Comparison of ENCODE assay signal across 30 cellular contexts in the genomic region with DNA sequence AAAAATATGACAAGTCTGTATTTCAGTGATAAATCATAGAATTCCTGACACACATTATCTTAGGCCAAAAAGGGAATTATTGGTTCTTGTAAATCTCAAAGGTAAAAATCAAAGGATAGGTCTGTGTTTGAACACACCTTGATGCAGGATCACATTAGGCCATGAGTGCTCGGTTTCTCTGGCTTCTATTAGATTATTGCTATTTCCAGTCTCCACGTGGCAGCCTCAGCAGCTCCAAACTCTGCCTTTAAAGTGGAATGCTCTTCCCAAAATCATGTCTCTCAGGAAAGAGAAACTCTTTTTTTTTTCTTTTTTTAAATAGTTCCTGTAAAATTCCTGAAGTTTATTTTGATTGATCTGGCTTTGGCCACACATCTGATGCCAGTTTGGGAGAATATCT.
DNase-seq lines count a peak whose midpoint lies in the region; ATAC-seq and TF ChIP-seq lines count a peak whose summit lies in the region.
"Had no signal": no experiment of that assay in that cellular context is flagged by ENCODE, and none has a peak within 500 bp of the region (broad histone marks: within the 10 kb centered on the region; RNA-seq: fewer than 3 reads in every experiment).

No MANE protein-coding gene starts in this region.

- H3K9me3 ChIP-seq in HEK293 (ENCODE audit: control insufficient read depth, insufficient read depth, low read depth, low read length) (no peaks in the 10 kb centered on the region), Panc1 (ENCODE audit: control insufficient read depth, insufficient read depth, low read depth, low read length) (no peaks in the 10 kb centered on the region), fibroblast of lung (ENCODE audit: control insufficient read depth, insufficient read depth, low read depth, low read length) (no peaks in the 10 kb centered on the region)
- H3K9me3 ChIP-seq: left lung, ovary, transverse colon had no signal

- in situ Hi-C loops in Panc1 (cut with HindIII; ENCODE audit: low pct_unique_long_range_greater_than_20kb, low sequenced_read_pairs) = no loop called here

- H3K4me3 ChIP-seq in HEK293 (ENCODE audit: low read depth, low read length) = no peak overlapping the region
- no peak overlapping the region for H3K4me3 ChIP-seq in Panc1 (ENCODE audit: low read depth in 2 of 2, low read length in 2 of 2)
- no peak overlapping the region for H3K4me3 ChIP-seq in fibroblast of lung (replicated peaks in 1 of 4; ENCODE audit: control extremely low read depth in 1 of 4, insufficient read depth in 1 of 4, low read depth in 3 of 4, low read length in 4 of 4)
- H3K4me3 ChIP-seq in rectal smooth muscle tissue (ENCODE audit: low read length) = no peak overlapping the region
- H3K4me3 ChIP-seq: cardiac muscle cell, left lung, ovary, SK-N-MC, transverse colon had no signal

- H3K27ac ChIP-seq in HEK293 (ENCODE audit: extremely low read depth, low read depth, low read length) (no peak overlapping the region), Panc1 (ENCODE audit: low read length) (peak overlapping the region; percentile 85), fibroblast of lung (ENCODE audit: insufficient read depth, low read length) (peak overlapping the region; percentile 59), rectal smooth muscle tissue (ENCODE audit: low read depth, low read length) (peak overlapping the region; percentile 45)
- H3K27ac ChIP-seq: SK-N-MC had no signal

- no peak overlapping the region for H3K4me2 ChIP-seq in fibroblast of lung (ENCODE audit: extremely low read depth, insufficient read depth, low read length)

- no peaks in the 10 kb centered on the region for H3K36me3 ChIP-seq in HEK293 (ENCODE audit: control insufficient read depth in 2 of 2, insufficient read depth in 1 of 2, low read length in 2 of 2)
- H3K36me3 ChIP-seq in Panc1 (ENCODE audit: control insufficient read depth, insufficient read depth, low read length) = no peaks in the 10 kb centered on the region; the same call in 1 of the 2 replicates
- no peaks in the 10 kb centered on the region for H3K36me3 ChIP-seq in fibroblast of lung (ENCODE audit: control insufficient read depth, insufficient read depth, low read length)
- no peaks in the 10 kb centered on the region for H3K36me3 ChIP-seq in rectal smooth muscle tissue (ENCODE audit: control insufficient read depth, insufficient read depth, low read length)
- H3K36me3 ChIP-seq: cardiac muscle cell, left lung, ovary, transverse colon had no signal

- no peak for TF ChIP-seq CTCF in HEK293 (tag by site-specific recombination; IDR thresholded peaks at IDR 0.05)
- no peak for TF ChIP-seq CTCF in Panc1 (IDR thresholded peaks at IDR 0.05)
- no peak for TF ChIP-seq CTCF in fibroblast of lung (conservative IDR thresholded peaks at IDR 0.05 in 1 of 2, IDR thresholded peaks at IDR 0.05 in 1 of 2; ENCODE audit: low read depth in 1 of 2, low read length in 2 of 2)

- no peaks in the 10 kb centered on the region for H3K79me2 ChIP-seq in fibroblast of lung (ENCODE audit: control insufficient read depth, insufficient read depth, low read length)

- CTCF ChIA-PET in HEK293 (lab: Yijun Ruan, JAX) = interaction anchor here (0.6 kb wide), 2 partner anchors 13 to 107 kb away, joined by 3 to 4 read pairs; no protein-coding TSS in a partner anchor
- CTCF ChIA-PET in Panc1 (lab: Charles Lee) = no interaction called here

- no peak overlapping the region for H2AFZ ChIP-seq in fibroblast of lung (ENCODE audit: low read length)

- ATAC-seq in Panc1 = no peak
- no peak for ATAC-seq in HG03460 (IDR thresholded peaks at IDR 0.05; ENCODE audit: unreplicated experiment)
- ATAC-seq: activated CD8-positive, alpha-beta T cell treated with anti-CD3 and anti-CD28 coated beads for 36 hours; activated naive CD4-positive, alpha-beta T cell treated with anti-CD3 and anti-CD28 coated beads, Interleukin-2, amount 50 U/mL, for 72 hours; activated T-helper 17 cell treated with anti-CD3 and anti-CD28 coated beads, Interleukin-2, amount 50 U/mL, for 72 hours; effector memory CD8-positive, alpha-beta T cell; esophagus mucosa; left lung had no signal

- BruUV-seq in Panc1 (replicated peaks; lab: Mats Ljungman, UMichigan) = no TSS peak

- no peak for DNase-seq in Panc1 (ENCODE audit: low read depth, low spot score)
- no peak for DNase-seq in fibroblast of lung (ENCODE audit: low read depth in 2 of 2)
- no peak for DNase-seq in NCI-H1105 treated with DMSO at 0.1 percent for 48 hours (lab: John Stamatoyannopoulos, UW)
- no peak for DNase-seq in NCI-H2029 treated with DMSO at 0.1 percent for 48 hours (lab: John Stamatoyannopoulos, UW)
- DNase-seq: activated CD4-positive, alpha-beta T cell treated with anti-CD3 and anti-CD28 coated beads for 1 hour; activated CD8-positive, alpha-beta T cell treated with anti-CD3 and anti-CD28 coated beads for 36 hours; C1 segment of cervical spinal cord; COR-L47; cortex of kidney; effector memory CD8-positive, alpha-beta T cell; hypothalamus; left lung; midbrain; NCI-H1092; NCI-H187; NCI-H748 treated with DMSO at 0.1 percent for 48 hours; ovary; retina; RPMI8226; stimulated activated CD4-positive, alpha-beta T cell treated with anti-CD3 and anti-CD28 coated beads, Interleukin-2, amount 100 ng/mL, for 48 hours; T-helper 2 cell; transverse colon had no signal

- POLR2A ChIA-PET in HEK293 (lab: Yijun Ruan, JAX) = interaction anchor here (1.2 kb wide), 1 partner anchor 230 kb away, joined by 6 read pairs; no protein-coding TSS in a partner anchor
- POLR2A ChIA-PET in Panc1 (lab: Charles Lee) = interaction anchor here (0.7 kb wide), 2 partner anchors 104 to 107 kb away, joined by 6 to 9 read pairs; no protein-coding TSS in a partner anchor

- no peaks in the 10 kb centered on the region for H3K27me3 ChIP-seq in Panc1 (ENCODE audit: control insufficient read depth, insufficient read depth, low read length)
- H3K27me3 ChIP-seq in fibroblast of lung (ENCODE audit: control insufficient read depth, insufficient read depth, low read length) = no peaks in the 10 kb centered on the region
- no peaks in the 10 kb centered on the region for H3K27me3 ChIP-seq in rectal smooth muscle tissue (ENCODE audit: control insufficient read depth, insufficient read depth, low read length)
- H3K27me3 ChIP-seq: cardiac muscle cell, left lung, ovary, transverse colon had no signal

- no peak overlapping the region for H3K9ac ChIP-seq in fibroblast of lung (ENCODE audit: insufficient read depth, low read length)
- no peak overlapping the region for H3K9ac ChIP-seq in rectal smooth muscle tissue (ENCODE audit: low read length)

- H3K4me1 ChIP-seq in HEK293 (ENCODE audit: control insufficient read depth, insufficient read depth, low read length) (peaks cover 31% of the 10 kb centered on the region), Panc1 (ENCODE audit: control insufficient read depth, insufficient read depth, low read length) (peaks cover 24% of the 10 kb centered on the region), fibroblast of lung (ENCODE audit: control insufficient read depth, extremely low read depth, insufficient read depth, low read length) (peaks cover 24% of the 10 kb centered on the region), rectal smooth muscle tissue (ENCODE audit: control insufficient read depth, insufficient read depth, low read length) (peaks cover 26% of the 10 kb centered on the region)
- H3K4me1 ChIP-seq: left lung had no signal

- H4K20me1 ChIP-seq in fibroblast of lung (ENCODE audit: control insufficient read depth, extremely low read depth, insufficient read depth, low read length) = no peaks in the 10 kb centered on the region

- intact Hi-C loops in Panc1 (cut with micrococcal nuclease; ENCODE audit: unreplicated experiment) = no loop called here

TF ChIP-seq in HEK293, 187 proteins besides CTCF, POLR2A, EP300 and RAD21:
- TF ChIP-seq ZFP69B (tag by site-specific recombination; IDR thresholded peaks at IDR 0.05) (no peak), SP7 (tag by site-specific recombination; IDR thresholded peaks at IDR 0.05) (no peak), ZNF473 (tag by site-specific recombination; IDR thresholded peaks at IDR 0.05) (no peak), ZBTB17 (tag by site-specific recombination; IDR thresholded peaks at IDR 0.05) (peak; percentile 75), OSR2 (tag by site-specific recombination; IDR thresholded peaks at IDR 0.05) (no peak)
- TF ChIP-seq, protein P1, sequence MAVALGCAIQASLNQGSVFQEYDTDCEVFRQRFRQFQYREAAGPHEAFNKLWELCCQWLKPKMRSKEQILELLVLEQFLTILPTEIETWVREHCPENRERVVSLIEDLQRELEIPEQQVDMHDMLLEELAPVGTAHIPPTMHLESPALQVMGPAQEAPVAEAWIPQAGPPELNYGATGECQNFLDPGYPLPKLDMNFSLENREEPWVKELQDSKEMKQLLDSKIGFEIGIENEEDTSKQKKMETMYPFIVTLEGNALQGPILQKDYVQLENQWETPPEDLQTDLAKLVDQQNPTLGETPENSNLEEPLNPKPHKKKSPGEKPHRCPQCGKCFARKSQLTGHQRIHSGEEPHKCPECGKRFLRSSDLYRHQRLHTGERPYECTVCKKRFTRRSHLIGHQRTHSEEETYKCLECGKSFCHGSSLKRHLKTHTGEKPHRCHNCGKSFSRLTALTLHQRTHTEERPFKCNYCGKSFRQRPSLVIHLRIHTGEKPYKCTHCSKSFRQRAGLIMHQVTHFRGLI (tag by site-specific recombination; IDR thresholded peaks at IDR 0.05) = no peak
